Comparison of ENCODE assay signal across 22 cellular contexts in the genomic region with DNA sequence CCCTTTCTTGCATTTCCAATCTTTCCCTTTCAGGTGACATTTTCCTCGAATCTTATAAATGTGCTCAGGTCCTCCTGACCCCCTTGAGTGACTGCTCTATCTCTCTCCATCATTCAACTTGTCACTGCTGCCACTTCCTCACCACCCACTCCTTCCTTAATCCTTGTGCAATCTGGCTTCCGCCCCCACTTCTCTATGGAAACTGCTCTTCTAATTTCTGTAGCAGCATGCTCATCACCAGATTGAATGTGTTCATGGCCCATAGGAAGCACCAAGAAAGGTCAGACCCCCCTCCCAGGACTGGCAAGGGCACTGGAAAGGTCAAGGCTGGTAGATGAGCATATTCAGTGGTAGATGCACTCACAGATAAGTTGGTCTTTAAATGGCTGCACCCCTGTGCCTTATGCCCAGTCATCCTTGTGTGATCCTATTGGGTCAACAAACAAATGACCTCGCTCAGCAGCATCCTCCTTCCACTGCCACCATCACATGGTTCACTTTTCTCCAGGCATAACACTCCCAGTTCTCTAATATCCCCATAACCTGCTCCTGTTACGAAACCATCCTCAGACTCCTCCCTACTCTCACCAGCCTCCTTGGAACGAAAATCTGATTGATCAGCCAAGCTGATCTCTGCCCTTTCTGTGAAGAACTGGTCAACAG.
DNase-seq lines count a peak whose midpoint lies in the region; ATAC-seq, FAIRE-seq and TF ChIP-seq lines count a peak whose summit lies in the region.
"Had no signal": no experiment of that assay in that cellular context is flagged by ENCODE, and none has a peak within 500 bp of the region (broad histone marks: within the 10 kb centered on the region; RNA-seq: fewer than 3 reads in every experiment).

No MANE protein-coding gene starts in this region.

- intact Hi-C loops in activated CD8-positive, alpha-beta T cell treated with anti-CD3 and anti-CD28 coated beads for 36 hours (cut with micrococcal nuclease): no loop called here
- intact Hi-C loops in activated T-helper 1 cell treated with anti-CD3 and anti-CD28 coated beads, Interleukin-12 subunit alpha, Interleukin-12 subunit beta, Interleukin-2, Interleukin-4 antibody, amounts not matched to agents 30 ng/mL and 10 ng/mL and 1 ng/mL, durations not matched to agents 14 hours and 24 hours and 36 hours (cut with micrococcal nuclease): no loop called here

- H3K4me1 Mint-ChIP-seq in activated CD8-positive, alpha-beta T cell treated with anti-CD3 and anti-CD28 coated beads for 36 hours (ENCODE audit: low read depth): peaks cover 9% of the 10 kb centered on the region
- H3K4me1 Mint-ChIP-seq in activated CD8-positive, alpha-beta T cell treated with anti-CD3 and anti-CD28 coated beads, Interleukin-2, amount 10 ng/mL, durations not matched to agents 7 days and 5 days (ENCODE audit: low read depth): no peaks in the 10 kb centered on the region
- peaks cover 10% of the 10 kb centered on the region for H3K4me1 Mint-ChIP-seq in activated T-helper 1 cell treated with anti-CD3 and anti-CD28 coated beads, Interleukin-12 subunit alpha, Interleukin-12 subunit beta, Interleukin-2, Interleukin-4 antibody, amounts not matched to agents 30 ng/mL and 10 ng/mL and 1 ng/mL, durations not matched to agents 14 hours and 24 hours and 36 hours (ENCODE audit: low read depth)
- H3K4me1 Mint-ChIP-seq: CD4-positive, alpha-beta memory T cell had no signal

- peak; percentile 79 for ATAC-seq in activated CD8-positive, alpha-beta T cell treated with anti-CD3 and anti-CD28 coated beads for 36 hours
- no peak for ATAC-seq in activated CD8-positive, alpha-beta T cell treated with anti-CD3 and anti-CD28 coated beads, Interleukin-2, amount 10 ng/mL, durations not matched to agents 7 days and 5 days

- H3K27ac ChIP-seq in Karpas-422 (ENCODE audit: low read length): no peak overlapping the region
- H3K27ac ChIP-seq: upper lobe of left lung had no signal

- H3K9me3 ChIP-seq in Karpas-422 (ENCODE audit: low read length): no peaks in the 10 kb centered on the region
- H3K9me3 ChIP-seq: upper lobe of left lung had no signal

- no peaks in the 10 kb centered on the region for H3K9me3 Mint-ChIP-seq in activated CD8-positive, alpha-beta T cell treated with anti-CD3 and anti-CD28 coated beads for 36 hours
- no peaks in the 10 kb centered on the region for H3K9me3 Mint-ChIP-seq in activated CD8-positive, alpha-beta T cell treated with anti-CD3 and anti-CD28 coated beads, Interleukin-2, amount 10 ng/mL, durations not matched to agents 7 days and 5 days (ENCODE audit: insufficient read depth)
- H3K9me3 Mint-ChIP-seq in activated T-helper 1 cell treated with anti-CD3 and anti-CD28 coated beads, Interleukin-12 subunit alpha, Interleukin-12 subunit beta, Interleukin-2, Interleukin-4 antibody, amounts not matched to agents 30 ng/mL and 10 ng/mL and 1 ng/mL, durations not matched to agents 14 hours and 24 hours and 36 hours: no peaks in the 10 kb centered on the region
- H3K9me3 Mint-ChIP-seq: CD4-positive, alpha-beta memory T cell; mesothelial cell of epicardium had no signal

- no peaks in the 10 kb centered on the region for H3K36me3 Mint-ChIP-seq in activated CD8-positive, alpha-beta T cell treated with anti-CD3 and anti-CD28 coated beads for 36 hours (ENCODE audit: low read depth)
- H3K36me3 Mint-ChIP-seq in activated CD8-positive, alpha-beta T cell treated with anti-CD3 and anti-CD28 coated beads, Interleukin-2, amount 10 ng/mL, durations not matched to agents 7 days and 5 days (ENCODE audit: low read depth): no peaks in the 10 kb centered on the region
- no peaks in the 10 kb centered on the region for H3K36me3 Mint-ChIP-seq in activated T-helper 1 cell treated with anti-CD3 and anti-CD28 coated beads, Interleukin-12 subunit alpha, Interleukin-12 subunit beta, Interleukin-2, Interleukin-4 antibody, amounts not matched to agents 30 ng/mL and 10 ng/mL and 1 ng/mL, durations not matched to agents 14 hours and 24 hours and 36 hours (ENCODE audit: low read depth)
- H3K36me3 Mint-ChIP-seq: CD4-positive, alpha-beta memory T cell; mesothelial cell of epicardium had no signal

- TF ChIP-seq CTCF in activated CD8-positive, alpha-beta T cell treated with anti-CD3 and anti-CD28 coated beads for 36 hours (IDR thresholded peaks at IDR 0.05): no peak

- no peaks in the 10 kb centered on the region for H3K4me1 ChIP-seq in Karpas-422 (ENCODE audit: low read length)
- H3K4me1 ChIP-seq: upper lobe of left lung had no signal

- DNase-seq in activated CD8-positive, alpha-beta T cell treated with anti-CD3 and anti-CD28 coated beads for 36 hours: peak; percentile 60
- DNase-seq in activated CD8-positive, alpha-beta T cell treated with anti-CD3 and anti-CD28 coated beads, Interleukin-2, amount 10 ng/mL, durations not matched to agents 7 days and 5 days: no peak
- DNase-seq in GM12892 (ENCODE audit: insufficient read length) (no peak), putamen (ENCODE audit: low spot score) (peak; percentile 80), SHP77 treated with DMSO at 0.1 percent for 48 hours (lab: John Stamatoyannopoulos, UW) (no peak), Karpas-422 (no peak), hypothalamus (lab: John Stamatoyannopoulos, UW) (no peak)
- DNase-seq in activated T-helper 1 cell treated with anti-CD3 and anti-CD28 coated beads, Interleukin-12 subunit alpha, Interleukin-12 subunit beta, Interleukin-2, Interleukin-4 antibody, amounts not matched to agents 30 ng/mL and 10 ng/mL and 1 ng/mL, durations not matched to agents 14 hours and 24 hours and 36 hours (ENCODE audit: low spot score): no peak
- DNase-seq: ACHN; activated naive CD4-positive, alpha-beta T cell treated with anti-CD3 and anti-CD28 coated beads, Interleukin-2, amount 50 U/mL, for 16 hours; CD4-positive, alpha-beta memory T cell; cortex of kidney; hippocampal formation; kidney; NCI-H1417 treated with DMSO at 0.1 percent for 48 hours; NCI-H2171; NCI-H774; stimulated activated naive CD4-positive, alpha-beta T cell treated with Interleukin-2 at 50 U/mL for 16 hours; upper lobe of left lung had no signal

- H4K20me1 ChIP-seq in Karpas-422 (ENCODE audit: insufficient read depth, low read depth, low read length): no peaks in the 10 kb centered on the region

- H3K4me3 Mint-ChIP-seq in activated CD8-positive, alpha-beta T cell treated with anti-CD3 and anti-CD28 coated beads for 36 hours: no peak overlapping the region
- H3K4me3 Mint-ChIP-seq in activated CD8-positive, alpha-beta T cell treated with anti-CD3 and anti-CD28 coated beads, Interleukin-2, amount 10 ng/mL, durations not matched to agents 7 days and 5 days: no peak overlapping the region
- H3K4me3 Mint-ChIP-seq in activated T-helper 1 cell treated with anti-CD3 and anti-CD28 coated beads, Interleukin-12 subunit alpha, Interleukin-12 subunit beta, Interleukin-2, Interleukin-4 antibody, amounts not matched to agents 30 ng/mL and 10 ng/mL and 1 ng/mL, durations not matched to agents 14 hours and 24 hours and 36 hours: no peak overlapping the region
- H3K4me3 Mint-ChIP-seq: mesothelial cell of epicardium had no signal

- no peaks in the 10 kb centered on the region for H3K36me3 ChIP-seq in Karpas-422 (ENCODE audit: insufficient read depth, low read length)
- H3K36me3 ChIP-seq: upper lobe of left lung had no signal

- no peaks in the 10 kb centered on the region for H3K27me3 ChIP-seq in Karpas-422 (ENCODE audit: low read length)
- H3K27me3 ChIP-seq: upper lobe of left lung had no signal

- FAIRE-seq in GM12892 (lab: Jason Lieb, UNC): peak; percentile 24
- FAIRE-seq: kidney, RCC 7860, TTC549 had no signal

- no peak overlapping the region for H3K27ac Mint-ChIP-seq in activated CD8-positive, alpha-beta T cell treated with anti-CD3 and anti-CD28 coated beads for 36 hours
- H3K27ac Mint-ChIP-seq in activated CD8-positive, alpha-beta T cell treated with anti-CD3 and anti-CD28 coated beads, Interleukin-2, amount 10 ng/mL, durations not matched to agents 7 days and 5 days: no peak overlapping the region
- peak overlapping the region; percentile 2 for H3K27ac Mint-ChIP-seq in activated T-helper 1 cell treated with anti-CD3 and anti-CD28 coated beads, Interleukin-12 subunit alpha, Interleukin-12 subunit beta, Interleukin-2, Interleukin-4 antibody, amounts not matched to agents 30 ng/mL and 10 ng/mL and 1 ng/mL, durations not matched to agents 14 hours and 24 hours and 36 hours
- H3K27ac Mint-ChIP-seq: mesothelial cell of epicardium had no signal

- H3K4me3 ChIP-seq in Karpas-422 (ENCODE audit: low read length): no peak overlapping the region
- H3K4me3 ChIP-seq: upper lobe of left lung had no signal

- H3K27me3 Mint-ChIP-seq in activated CD8-positive, alpha-beta T cell treated with anti-CD3 and anti-CD28 coated beads for 36 hours: peaks cover 14% of the 10 kb centered on the region
- H3K27me3 Mint-ChIP-seq in activated CD8-positive, alpha-beta T cell treated with anti-CD3 and anti-CD28 coated beads, Interleukin-2, amount 10 ng/mL, durations not matched to agents 7 days and 5 days (ENCODE audit: low read depth): peaks cover 7% of the 10 kb centered on the region
- H3K27me3 Mint-ChIP-seq in activated T-helper 1 cell treated with anti-CD3 and anti-CD28 coated beads, Interleukin-12 subunit alpha, Interleukin-12 subunit beta, Interleukin-2, Interleukin-4 antibody, amounts not matched to agents 30 ng/mL and 10 ng/mL and 1 ng/mL, durations not matched to agents 14 hours and 24 hours and 36 hours (ENCODE audit: insufficient read depth): peaks cover 3% of the 10 kb centered on the region

- H2AFZ ChIP-seq in Karpas-422 (ENCODE audit: low read length): no peak overlapping the region

- no peaks in the 10 kb centered on the region for H3K79me2 ChIP-seq in Karpas-422 (ENCODE audit: low read length)

- no peak overlapping the region for H3K4me2 ChIP-seq in Karpas-422 (ENCODE audit: low read depth, low read length, poor library complexity, severe bottlenecking)

- CTCF ChIA-PET in activated CD8-positive, alpha-beta T cell treated with anti-CD3 and anti-CD28 coated beads for 36 hours (lab: Charles Lee): no interaction called here
- CTCF ChIA-PET in activated CD8-positive, alpha-beta T cell treated with anti-CD3 and anti-CD28 coated beads, Interleukin-2, amount 10 ng/mL, durations not matched to agents 7 days and 5 days (lab: Charles Lee): no interaction called here

- no peaks in the 10 kb centered on the region for H3K9me2 ChIP-seq in Karpas-422 (replicated peaks; ENCODE audit: insufficient read depth, low read length)

- POLR2A ChIA-PET in activated CD8-positive, alpha-beta T cell treated with anti-CD3 and anti-CD28 coated beads for 36 hours (lab: Charles Lee): no interaction called here
- POLR2A ChIA-PET in activated CD8-positive, alpha-beta T cell treated with anti-CD3 and anti-CD28 coated beads, Interleukin-2, amount 10 ng/mL, durations not matched to agents 7 days and 5 days (lab: Charles Lee): no interaction called here

- no peak for TF ChIP-seq POLR2A in GM12892 (IDR thresholded peaks at IDR 0.05; ENCODE audit: low read depth, low read length)

- H3K9ac ChIP-seq in Karpas-422 (ENCODE audit: low read length): no peak overlapping the region

Comparison
In these comparisons a context has a peak if more than half of its experiments do, and no peak if none do; other contexts are left out.
1. DNase-seq: peak in activated CD8-positive, alpha-beta T cell treated with anti-CD3 and anti-CD28 coated beads for 36 hours (single experiment) and putamen (single experiment); none in activated CD8-positive, alpha-beta T cell treated with anti-CD3 and anti-CD28 coated beads, Interleukin-2, amount 10 ng/mL, durations not matched to agents 7 days and 5 days (single experiment), GM12892 (single experiment), activated T-helper 1 cell treated with anti-CD3 and anti-CD28 coated beads, Interleukin-12 subunit alpha, Interleukin-12 subunit beta, Interleukin-2, Interleukin-4 antibody, amounts not matched to agents 30 ng/mL and 10 ng/mL and 1 ng/mL, durations not matched to agents 14 hours and 24 hours and 36 hours (single experiment), SHP77 treated with DMSO at 0.1 percent for 48 hours (single experiment), Karpas-422 (single experiment) and hypothalamus (0 of 51).